1 cellular context compared by ENCODE assay signal in genomic region chr4:98851806-98852205, GRCh38.
TF ChIP-seq lines count a peak whose summit lies in the region.

No MANE protein-coding gene starts in this region.

TF ChIP-seq in GM23338, 12 proteins besides CTCF, POLR2A, EP300 and RAD21 (continued from another document):
- TF ChIP-seq ZNF462 (CRISPR knock-in tag; IDR thresholded peaks at IDR 0.05) (no peak), STAT1 (IDR thresholded peaks at IDR 0.05; ENCODE audit: unreplicated experiment) (no peak), EZH2phosphoT487 (IDR thresholded peaks at IDR 0.05; ENCODE audit: unreplicated experiment) (no peak)
